ENCODE assay signal across 16 cellular contexts in genomic region chr13:48110930-48111721, GRCh38. TPM values are rescaled to one million over a fixed set of nuclear protein-coding genes. Genes with fewer than 3 reads are reported as not detected.
A peak's percentile ranks its signal among the peaks of the same experiment; 100 is the strongest.
DNase-seq lines count a peak whose midpoint lies in the region; ATAC-seq and TF ChIP-seq lines count a peak whose summit lies in the region.
"Had no signal": no experiment of that assay in that cellular context is flagged by ENCODE, and none has a peak within 500 bp of the region (broad histone marks: within the 10 kb centered on the region; RNA-seq: fewer than 3 reads in every experiment).

No MANE protein-coding gene starts in this region.

- H3K9me3 ChIP-seq in esophagus muscularis mucosa = no peaks in the 10 kb centered on the region

- POLR2A ChIA-PET in RWPE1 (lab: Yijun Ruan, JAX; ENCODE audit: low non-redundant PET) = no interaction called here

- H3K27me3 ChIP-seq in esophagus muscularis mucosa = no peaks in the 10 kb centered on the region
- H3K27me3 ChIP-seq: BLaER1 treated with 17β-estradiol and CSF1 and Interleukin-3, amounts not matched to agents 10 nM and 100 nM had no signal

- no peaks in the 10 kb centered on the region for H3K36me3 ChIP-seq in esophagus muscularis mucosa
- H3K36me3 ChIP-seq: BLaER1 treated with 17β-estradiol and CSF1 and Interleukin-3, amounts not matched to agents 10 nM and 100 nM had no signal

- H3K27ac ChIP-seq in esophagus muscularis mucosa (replicated peaks in 1 of 4) (peak overlapping the region; percentile 41 to 64 (median 59)), skin epidermis (peak overlapping the region in 13 of 21 experiments; percentile 16 to 63 (median 44)), RWPE1 (no peak overlapping the region)
- H3K27ac ChIP-seq: BLaER1 treated with 17β-estradiol and CSF1 and Interleukin-3, amounts not matched to agents 10 nM and 100 nM had no signal

- no peak for TF ChIP-seq POLR2A in esophagus muscularis mucosa (IDR thresholded peaks at IDR 0.05; ENCODE audit: low read depth)

- H3K4me1 ChIP-seq in esophagus muscularis mucosa = peaks cover 11 to 27% (median 19%) of the 10 kb centered on the region in 4 donors
- H3K4me1 ChIP-seq: BLaER1 treated with 17β-estradiol and CSF1 and Interleukin-3, amounts not matched to agents 10 nM and 100 nM had no signal

- H3K4me3 ChIP-seq in esophagus muscularis mucosa = no peak overlapping the region
- H3K4me3 ChIP-seq in skin epidermis = no peak overlapping the region
- H3K4me3 ChIP-seq: BLaER1 treated with 17β-estradiol and CSF1 and Interleukin-3, amounts not matched to agents 10 nM and 100 nM had no signal

- no peak for TF ChIP-seq CTCF in esophagus muscularis mucosa (IDR thresholded peaks at IDR 0.05)
- TF ChIP-seq CTCF in RWPE1 (conservative IDR thresholded peaks at IDR 0.05; ENCODE audit: low read depth) = no peak

- 38% methylated on average over 3 of the region's 3 CpGs for WGBS in esophagus muscularis mucosa

- intact Hi-C loops in esophagus muscularis mucosa (cut with DNase I) = no loop called here

- CTCF ChIA-PET in RWPE1 (lab: Yijun Ruan, JAX) = interaction anchor here (1.0 kb wide), 1 partner anchor 15 kb away, joined by 3 read pairs; no protein-coding TSS in a partner anchor

- ATAC-seq in GM21576 (IDR thresholded peaks at IDR 0.05; ENCODE audit: unreplicated experiment) = no peak
- ATAC-seq: stimulated activated naive B cell treated with anti-CD40 and anti-IgM and Interleukin-4, amounts not matched to agents 10 μg/mL and 1 μg/mL and 100 μg/mL, for 72 hours had no signal

- DNase-seq in M059J (ENCODE audit: low read depth) (peak; percentile 73), esophagus muscularis mucosa (ENCODE audit: extremely low spot score) (no peak), lung microvascular endothelial cell (ENCODE audit: low read depth in 2 of 2) (peak; percentile 33 to 70), T1000 (lab: John Stamatoyannopoulos, UW) (no peak), RWPE1 (ENCODE audit: low spot score) (no peak), NCI-H2171 treated with DMSO at 0.1 percent for 48 hours (lab: John Stamatoyannopoulos, UW) (no peak)
- DNase-seq: activated CD4-positive, alpha-beta T cell treated with anti-CD3 and anti-CD28 coated beads, Interleukin-2, amount 10 ng/mL, durations not matched to agents 24 days and 14 days; activated gamma-delta T cell treated with Interleukin-2 at 50 U/mL for 16 hours; cerebellar nuclear complex; immature natural killer cell; NCI-H2081 treated with DMSO at 0.1 percent for 48 hours; stimulated activated CD4-positive, alpha-beta T cell treated with anti-CD3 and anti-CD28 coated beads, Interleukin-2, amount 100 ng/mL, for 24 hours; stimulated activated naive B cell treated with anti-CD40 and anti-IgM and Interleukin-4, amounts not matched to agents 10 μg/mL and 1 μg/mL and 100 μg/mL, for 72 hours had no signal

- no peak for TF ChIP-seq EP300 in esophagus muscularis mucosa (IDR thresholded peaks at IDR 0.05)

RNA-seq across cellular contexts. Expression of gene MED4, which starts 16.2 kb away (rescaled TPM):
- total RNA-seq in M059J (2014; rRNA removed; shearing (Covaris generic)) = 15.8 and 32.7 TPM in 2 replicates
- 10 to 100 TPM; 32.0 to 42.1 (median 37.1) TPM for total RNA-seq in esophagus muscularis mucosa
- 21.8 and 27.8 TPM in 2 replicates for total RNA-seq in lung microvascular endothelial cell

Comparison
In these comparisons a context has a peak if more than half of its experiments do, and no peak if none do; other contexts are left out.
1. DNase-seq: peak in M059J (single experiment) and lung microvascular endothelial cell (2 of 2); none in esophagus muscularis mucosa (single experiment), T1000 (single experiment), RWPE1 (single experiment) and NCI-H2171 treated with DMSO at 0.1 percent for 48 hours (single experiment).